Comparison of ENCODE assay signal across 8 cellular contexts in the genomic region with DNA sequence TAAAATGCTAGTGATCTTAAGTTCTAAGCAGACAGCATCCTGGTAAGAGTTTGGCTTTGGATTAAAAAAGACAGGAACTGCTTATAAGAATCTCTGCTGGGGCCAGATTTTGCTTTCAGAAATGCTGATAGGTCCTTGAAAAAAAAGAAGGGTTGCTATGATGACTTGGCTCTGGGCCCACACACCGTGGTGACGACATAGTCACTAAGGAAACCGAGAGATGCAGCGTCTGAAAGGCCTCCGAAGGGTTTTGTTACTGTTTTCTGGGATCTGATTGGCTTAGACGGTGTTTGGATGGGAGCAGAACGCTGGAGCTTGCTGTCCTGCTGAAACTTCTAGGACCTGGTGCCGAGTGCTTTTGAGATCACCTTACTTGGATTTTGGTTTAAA. TPM values are rescaled to one million over a fixed set of nuclear protein-coding genes. Genes with fewer than 3 reads are reported as not detected.
DNase-seq lines count a peak whose midpoint lies in the region; ATAC-seq and TF ChIP-seq lines count a peak whose summit lies in the region.

No MANE protein-coding gene starts in this region.

- no peaks in the 10 kb centered on the region for H3K9me3 Mint-ChIP-seq in natural killer cell treated with Interleukin-12 subunit alpha and Interleukin-12 subunit beta and Interleukin-15 and Interleukin-18, amount 100 ng/mL, for 72 hours
- H3K9me3 Mint-ChIP-seq in stimulated activated memory B cell treated with anti-CD40 and anti-IgM and Interleukin-4, amounts not matched to agents 10 μg/mL and 1 μg/mL and 100 μg/mL, for 72 hours: no peaks in the 10 kb centered on the region

- peak overlapping the region; percentile 95 to 97 for H3K27ac Mint-ChIP-seq in natural killer cell treated with Interleukin-12 subunit alpha and Interleukin-12 subunit beta and Interleukin-15 and Interleukin-18, amount 100 ng/mL, for 72 hours
- H3K27ac Mint-ChIP-seq in stimulated activated memory B cell treated with anti-CD40 and anti-IgM and Interleukin-4, amounts not matched to agents 10 μg/mL and 1 μg/mL and 100 μg/mL, for 72 hours: peak overlapping the region; percentile 94

- DNase-seq in DMS153 treated with DMSO at 0.1 percent for 48 hours (lab: John Stamatoyannopoulos, UW; ENCODE audit: unreplicated experiment): peak; percentile 78
- DNase-seq in NCI-H748 (lab: John Stamatoyannopoulos, UW; ENCODE audit: unreplicated experiment): peak; percentile 94
- peak; percentile 81 for DNase-seq in activated T-cell treated with anti-CD3 and anti-CD28 coated beads for 4 hours
- DNase-seq in erythroblast (lab: John Stamatoyannopoulos, UW): peak; percentile 66 to 78
- DNase-seq in natural killer cell treated with Interleukin-12 subunit alpha and Interleukin-12 subunit beta and Interleukin-15 and Interleukin-18, amount 100 ng/mL, for 72 hours (ENCODE audit: low spot score): peak; percentile 78

- peaks cover 30 to 45% of the 10 kb centered on the region in 2 donors for H3K4me1 Mint-ChIP-seq in natural killer cell treated with Interleukin-12 subunit alpha and Interleukin-12 subunit beta and Interleukin-15 and Interleukin-18, amount 100 ng/mL, for 72 hours (ENCODE audit: low read depth in 2 of 2)
- H3K4me1 Mint-ChIP-seq in stimulated activated memory B cell treated with anti-CD40 and anti-IgM and Interleukin-4, amounts not matched to agents 10 μg/mL and 1 μg/mL and 100 μg/mL, for 72 hours: peaks cover 76% of the 10 kb centered on the region

- no peaks in the 10 kb centered on the region for H3K36me3 Mint-ChIP-seq in natural killer cell treated with Interleukin-12 subunit alpha and Interleukin-12 subunit beta and Interleukin-15 and Interleukin-18, amount 100 ng/mL, for 72 hours
- H3K36me3 Mint-ChIP-seq in stimulated activated memory B cell treated with anti-CD40 and anti-IgM and Interleukin-4, amounts not matched to agents 10 μg/mL and 1 μg/mL and 100 μg/mL, for 72 hours: peaks cover 3% of the 10 kb centered on the region

- peak overlapping the region; percentile 84 for H3K4me3 Mint-ChIP-seq in natural killer cell treated with Interleukin-12 subunit alpha and Interleukin-12 subunit beta and Interleukin-15 and Interleukin-18, amount 100 ng/mL, for 72 hours
- peak overlapping the region; percentile 76 for H3K4me3 Mint-ChIP-seq in stimulated activated memory B cell treated with anti-CD40 and anti-IgM and Interleukin-4, amounts not matched to agents 10 μg/mL and 1 μg/mL and 100 μg/mL, for 72 hours

- ATAC-seq in HG02571 (IDR thresholded peaks at IDR 0.05; ENCODE audit: unreplicated experiment) (peak; percentile 67), GM21515 (IDR thresholded peaks at IDR 0.05; ENCODE audit: unreplicated experiment) (no peak)
- peak; percentile 77 to 84 for ATAC-seq in natural killer cell treated with Interleukin-12 subunit alpha and Interleukin-12 subunit beta and Interleukin-15 and Interleukin-18, amount 100 ng/mL, for 72 hours
- ATAC-seq in stimulated activated memory B cell treated with anti-CD40 and anti-IgM and Interleukin-4, amounts not matched to agents 10 μg/mL and 1 μg/mL and 100 μg/mL, for 72 hours: peak; percentile 87

- H3K27me3 Mint-ChIP-seq in natural killer cell treated with Interleukin-12 subunit alpha and Interleukin-12 subunit beta and Interleukin-15 and Interleukin-18, amount 100 ng/mL, for 72 hours: no peaks in the 10 kb centered on the region
- H3K27me3 Mint-ChIP-seq in stimulated activated memory B cell treated with anti-CD40 and anti-IgM and Interleukin-4, amounts not matched to agents 10 μg/mL and 1 μg/mL and 100 μg/mL, for 72 hours: no peaks in the 10 kb centered on the region

- TF ChIP-seq POLR2A in erythroblast (IDR thresholded peaks at IDR 0.05; ENCODE audit: low read length): no peak

RNA-seq across cellular contexts. Expression of gene FAM118A, which starts 8.4 kb away (rescaled TPM):
- 100 to 1,000 TPM in 1 of 2 donors, 10 to 100 TPM in 1; 24.9 to 138 TPM for total RNA-seq in natural killer cell treated with Interleukin-12 subunit alpha and Interleukin-12 subunit beta and Interleukin-15 and Interleukin-18, amount 100 ng/mL, for 72 hours

RNA-seq across cellular contexts. Expression of gene UPK3A, which starts 33.4 kb away (rescaled TPM):
- total RNA-seq in natural killer cell treated with Interleukin-12 subunit alpha and Interleukin-12 subunit beta and Interleukin-15 and Interleukin-18, amount 100 ng/mL, for 72 hours: not detected
